In genomic region chr14:102917469-102918211, GRCh38 we compare ENCODE assay signal across 8 cellular contexts. TPM values are rescaled to one million over a fixed set of nuclear protein-coding genes. Genes with fewer than 3 reads are reported as not detected.
DNase-seq lines count a peak whose midpoint lies in the region; ATAC-seq, FAIRE-seq and TF ChIP-seq lines count a peak whose summit lies in the region.

No MANE protein-coding gene starts in this region.

- ATAC-seq in left cardiac atrium (peak; percentile 33 to 35), HG02571 (IDR thresholded peaks at IDR 0.05; ENCODE audit: unreplicated experiment) (no peak)

- H3K27me3 ChIP-seq in SJCRH30: no peaks in the 10 kb centered on the region

- CTCF ChIA-PET in activated naive CD4-positive, alpha-beta T cell treated with anti-CD3 and anti-CD28 coated beads, Interleukin-2, amount 10 ng/mL, durations not matched to agents 7 days and 5 days (lab: Charles Lee): interaction anchor here (0.7 to 2.7 kb wide), 2 partner anchors 218 to 223 kb away, joined by 3 to 22 read pairs; no protein-coding TSS in a partner anchor

- H3K9me3 ChIP-seq in SJCRH30 (replicated peaks): no peaks in the 10 kb centered on the region

- no peaks in the 10 kb centered on the region for H3K9me3 Mint-ChIP-seq in activated naive CD4-positive, alpha-beta T cell treated with anti-CD3 and anti-CD28 coated beads, Interleukin-2, amount 10 ng/mL, durations not matched to agents 7 days and 5 days

- intact Hi-C loops in left cardiac atrium (cut with DNase I): loop anchor here (5.0 to 10.0 kb wide), 3 partner anchors 145 to 223 kb away; no protein-coding TSS in a partner anchor

- no peaks in the 10 kb centered on the region for H3K4me1 Mint-ChIP-seq in activated naive CD4-positive, alpha-beta T cell treated with anti-CD3 and anti-CD28 coated beads, Interleukin-2, amount 10 ng/mL, durations not matched to agents 7 days and 5 days

- DNase-seq in AG09309 (ENCODE audit: low read depth): no peak
- peak; percentile 82 for DNase-seq in GM19238 (ENCODE audit: insufficient read length, low spot score)
- peak; percentile 66 to 79 for DNase-seq in SJCRH30
- DNase-seq in activated naive CD4-positive, alpha-beta T cell treated with anti-CD3 and anti-CD28 coated beads, Interleukin-2, amount 10 ng/mL, durations not matched to agents 7 days and 5 days: peak; percentile 76
- DNase-seq in left cardiac atrium: peak; percentile 64
- DNase-seq in stimulated activated CD4-positive, alpha-beta T cell treated with anti-CD3 and anti-CD28 coated beads, Interleukin-15, amount 100 ng/mL, for 48 hours (ENCODE audit: low read depth in 2 of 2): peak; percentile 19 to 54
- no peak for DNase-seq in RCC 7860 (ENCODE audit: low spot score)

- no peaks in the 10 kb centered on the region for H3K36me3 ChIP-seq in SJCRH30

- peak; percentile 73 for TF ChIP-seq CTCF in AG09309 (IDR thresholded peaks at IDR 0.05; ENCODE audit: control insufficient read depth, insufficient read depth, low read depth, low read length, missing control alignments)

- H3K27me3 Mint-ChIP-seq in activated naive CD4-positive, alpha-beta T cell treated with anti-CD3 and anti-CD28 coated beads, Interleukin-2, amount 10 ng/mL, durations not matched to agents 7 days and 5 days: no peaks in the 10 kb centered on the region

- no peak for FAIRE-seq in RCC 7860 (lab: Jason Lieb, UNC)

- H3K27ac Mint-ChIP-seq in activated naive CD4-positive, alpha-beta T cell treated with anti-CD3 and anti-CD28 coated beads, Interleukin-2, amount 10 ng/mL, durations not matched to agents 7 days and 5 days: no peak overlapping the region

- no peaks in the 10 kb centered on the region for H3K4me1 ChIP-seq in SJCRH30

- H3K4me3 Mint-ChIP-seq in activated naive CD4-positive, alpha-beta T cell treated with anti-CD3 and anti-CD28 coated beads, Interleukin-2, amount 10 ng/mL, durations not matched to agents 7 days and 5 days: no peak overlapping the region

- no peaks in the 10 kb centered on the region for H3K36me3 Mint-ChIP-seq in activated naive CD4-positive, alpha-beta T cell treated with anti-CD3 and anti-CD28 coated beads, Interleukin-2, amount 10 ng/mL, durations not matched to agents 7 days and 5 days

- H3K27ac ChIP-seq in SJCRH30: no peak overlapping the region

- H3K4me3 ChIP-seq in AG09309 (ENCODE audit: control insufficient read depth, low read depth, low read length): no peak overlapping the region
- no peak overlapping the region for H3K4me3 ChIP-seq in SJCRH30

RNA-seq across cellular contexts. Expression of gene AMN, which starts 4.8 kb away (rescaled TPM):
- total RNA-seq in SJCRH30 (2014; rRNA removed; shearing (Covaris generic)): not detected in 2 replicates
- 1 to 10 TPM in 1 of 2 donors, under 1 TPM in 1; 0.68 to 1.6 TPM for total RNA-seq in left cardiac atrium

Comparison
In these comparisons a context has a peak if more than half of its experiments do, and no peak if none do; other contexts are left out.
1. DNase-seq: peak in GM19238 (single experiment), SJCRH30 (2 of 2), activated naive CD4-positive, alpha-beta T cell treated with anti-CD3 and anti-CD28 coated beads, Interleukin-2, amount 10 ng/mL, durations not matched to agents 7 days and 5 days (single experiment), left cardiac atrium (single experiment) and stimulated activated CD4-positive, alpha-beta T cell treated with anti-CD3 and anti-CD28 coated beads, Interleukin-15, amount 100 ng/mL, for 48 hours (2 of 2); none in AG09309 (single experiment) and RCC 7860 (single experiment).